In the genomic region with DNA sequence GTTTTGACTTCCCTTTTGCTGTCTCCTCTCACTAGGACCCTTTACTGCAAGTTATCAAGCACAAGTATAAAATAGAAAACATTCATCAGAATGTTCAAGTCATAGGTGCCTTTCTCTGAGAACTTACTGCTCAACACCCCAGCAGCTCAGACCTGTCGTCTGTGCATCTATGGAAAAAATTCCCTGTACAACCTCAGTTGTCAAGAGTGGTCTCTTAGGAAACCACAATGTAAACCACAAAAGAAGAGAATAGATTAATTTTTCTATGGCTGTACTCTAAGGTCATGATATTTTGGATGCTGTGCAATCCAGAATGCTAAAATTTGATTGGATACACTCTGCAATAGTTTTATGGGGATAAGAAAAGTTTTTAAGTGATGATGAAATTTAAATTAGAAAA, we compare ENCODE assay signal across 13 cellular contexts.
A peak's percentile ranks its signal among the peaks of the same experiment; 100 is the strongest.
DNase-seq lines count a peak whose midpoint lies in the region; ATAC-seq and TF ChIP-seq lines count a peak whose summit lies in the region.
"Had no signal": no experiment of that assay in that cellular context is flagged by ENCODE, and none has a peak within 500 bp of the region (broad histone marks: within the 10 kb centered on the region; RNA-seq: fewer than 3 reads in every experiment).

No MANE protein-coding gene starts in this region.

- intact Hi-C loops in naive thymus-derived CD4-positive, alpha-beta T cell (cut with micrococcal nuclease): loop anchor here (5.0 kb wide), 7 partner anchors 63 to 898 kb away; partner anchors contain the start of genes MARCHF7 (in 1 of the 2), PSMD14 (in 1 of the 2) and TANK (in 1 of the 2)
- intact Hi-C loops in vagina (cut with DNase I): loop anchor here (10.0 kb wide), 1 partner anchor 135 kb away; no protein-coding TSS in a partner anchor

- H3K27ac ChIP-seq in ACC112 (ENCODE audit: low read depth, low read length) (peak overlapping the region; percentile 73), vagina (no peak overlapping the region)
- H3K27ac ChIP-seq in naive thymus-derived CD4-positive, alpha-beta T cell (ENCODE audit: low read depth, low read length): no peak overlapping the region

- H3K79me2 ChIP-seq in ACC112 (ENCODE audit: control insufficient read depth, insufficient read depth, low read length, unreplicated experiment): peaks cover 77% of the 10 kb centered on the region

- TF ChIP-seq POLR2A in vagina (IDR thresholded peaks at IDR 0.05): no peak

- CTCF ChIA-PET in naive thymus-derived CD4-positive, alpha-beta T cell (lab: Charles Lee): no interaction called here

- H3K4me1 ChIP-seq in ACC112 (ENCODE audit: control insufficient read depth, insufficient read depth, low read length, unreplicated experiment) (peaks cover 56% of the 10 kb centered on the region), vagina (peaks cover 54% of the 10 kb centered on the region)
- H3K4me1 ChIP-seq in naive thymus-derived CD4-positive, alpha-beta T cell (ENCODE audit: control insufficient read depth in 2 of 2, insufficient read depth in 2 of 2, low read length in 2 of 2): peaks cover 47 to 52% of the 10 kb centered on the region in 2 donors

- H3K9me3 Mint-ChIP-seq in HFFc6: no peaks in the 10 kb centered on the region
- peaks cover 0 to 6% (median 0%) of the 10 kb centered on the region in 11 donors for H3K9me3 Mint-ChIP-seq in naive thymus-derived CD4-positive, alpha-beta T cell

- H3K4me3 ChIP-seq in ACC112 (ENCODE audit: low read depth, low read length) (no peak overlapping the region), vagina (no peak overlapping the region)
- H3K4me3 ChIP-seq in naive thymus-derived CD4-positive, alpha-beta T cell (ENCODE audit: low read length): no peak overlapping the region
- H3K4me3 ChIP-seq: tibial artery had no signal

- no peak overlapping the region for H2AFZ ChIP-seq in ACC112 (ENCODE audit: low read length, unreplicated experiment)

- no peak for ATAC-seq in naive thymus-derived CD4-positive, alpha-beta T cell
- ATAC-seq: left lobe of liver had no signal

- H3K36me3 ChIP-seq in ACC112 (ENCODE audit: insufficient read depth, low read length) (no peaks in the 10 kb centered on the region), vagina (no peaks in the 10 kb centered on the region)
- no peaks in the 10 kb centered on the region for H3K36me3 ChIP-seq in naive thymus-derived CD4-positive, alpha-beta T cell (ENCODE audit: control insufficient read depth in 2 of 3, insufficient read depth in 3 of 3, low read length in 3 of 3)
- H3K36me3 ChIP-seq: tibial artery had no signal

- H3K4me3 Mint-ChIP-seq in HFFc6: peak overlapping the region; percentile 27
- peak overlapping the region; percentile 7 to 99 (median 90) for H3K4me3 Mint-ChIP-seq in naive thymus-derived CD4-positive, alpha-beta T cell

- H3K27me3 ChIP-seq in ACC112 (ENCODE audit: insufficient read depth, low read length) (no peaks in the 10 kb centered on the region), vagina (no peaks in the 10 kb centered on the region)
- H3K27me3 ChIP-seq in naive thymus-derived CD4-positive, alpha-beta T cell (ENCODE audit: control insufficient read depth in 2 of 2, insufficient read depth in 2 of 2, low read length in 2 of 2): no peaks in the 10 kb centered on the region
- H3K27me3 ChIP-seq: tibial artery had no signal

- H3K36me3 Mint-ChIP-seq in HFFc6 (ENCODE audit: low read depth): peaks cover 28% of the 10 kb centered on the region
- H3K36me3 Mint-ChIP-seq in naive thymus-derived CD4-positive, alpha-beta T cell: peaks cover 0 to 20% (median 0%) of the 10 kb centered on the region in 5 donors

- H3K9me3 ChIP-seq in naive thymus-derived CD4-positive, alpha-beta T cell (ENCODE audit: control insufficient read depth in 2 of 3, low read length in 3 of 3): no peaks in the 10 kb centered on the region
- no peaks in the 10 kb centered on the region for H3K9me3 ChIP-seq in vagina
- H3K9me3 ChIP-seq: tibial artery had no signal

- peak overlapping the region; percentile 95 for H3K27ac Mint-ChIP-seq in HFFc6
- peak overlapping the region; percentile 21 to 96 (median 93) for H3K27ac Mint-ChIP-seq in naive thymus-derived CD4-positive, alpha-beta T cell

- POLR2A ChIA-PET in naive thymus-derived CD4-positive, alpha-beta T cell (lab: Charles Lee): interaction anchor here (1.1 to 5.9 kb wide), 2 partner anchors 10 to 19 kb away, joined by 3 to 57 read pairs; no protein-coding TSS in a partner anchor

- H3K27me3 Mint-ChIP-seq in HFFc6 (ENCODE audit: insufficient read depth): peaks cover 3% of the 10 kb centered on the region
- peaks cover 0 to 7% (median 0%) of the 10 kb centered on the region in 5 donors for H3K27me3 Mint-ChIP-seq in naive thymus-derived CD4-positive, alpha-beta T cell

- DNase-seq in HFFc6 (no peak), astrocyte of the hippocampus (ENCODE audit: low read depth, low spot score) (peak; percentile 72), vagina (ENCODE audit: extremely low spot score in 2 of 2) (no peak), NCI-H2171 treated with DMSO at 0.1 percent for 48 hours (lab: John Stamatoyannopoulos, UW) (no peak), NCI-H1417 (lab: John Stamatoyannopoulos, UW) (no peak), GDM1 (lab: John Stamatoyannopoulos, UW) (no peak)
- DNase-seq in naive thymus-derived CD4-positive, alpha-beta T cell: no peak
- DNase-seq: central memory CD4-positive, alpha-beta T cell; foreskin fibroblast; NCI-H1930; tibial artery had no signal

- H3K4me1 Mint-ChIP-seq in HFFc6 (ENCODE audit: low read depth): peaks cover 72% of the 10 kb centered on the region
- H3K4me1 Mint-ChIP-seq in naive thymus-derived CD4-positive, alpha-beta T cell: peaks cover 54 to 82% (median 71%) of the 10 kb centered on the region in 7 donors

- TF ChIP-seq CTCF in HFFc6 (IDR thresholded peaks at IDR 0.05) (no peak), vagina (IDR thresholded peaks at IDR 0.05) (no peak)
